In genomic region chr5:893711-894110, GRCh38 we compare ENCODE assay signal across 8 cellular contexts.
A peak's percentile ranks its signal among the peaks of the same experiment; 100 is the strongest.
DNase-seq lines count a peak whose midpoint lies in the region; ATAC-seq and TF ChIP-seq lines count a peak whose summit lies in the region.

No MANE protein-coding gene starts in this region.

- no peak for DNase-seq in AG09309 (ENCODE audit: low read depth)
- no peak for DNase-seq in HAP-1 (ENCODE audit: low spot score in 2 of 2)
- no peak for DNase-seq in NCI-H446 (lab: John Stamatoyannopoulos, UW)
- no peak for DNase-seq in effector CD4-positive, alpha-beta T cell

- peak overlapping the region; percentile 78 for H3K4me3 ChIP-seq in AG09309 (ENCODE audit: control insufficient read depth, low read depth, low read length)
- H3K4me3 ChIP-seq in HAP-1, result peak overlapping the region; percentile 80
- peak overlapping the region; percentile 91 for H3K4me3 ChIP-seq in iPS-11a (ENCODE audit: low read depth, low read length)

- H3K27ac ChIP-seq in VCaP, result peak overlapping the region; percentile 95; the same call in 1 of the 2 replicates

- TF ChIP-seq CTCF in AG09309 (IDR thresholded peaks at IDR 0.05; ENCODE audit: control insufficient read depth, insufficient read depth, low read depth, low read length, missing control alignments) (no peak), VCaP (conservative IDR thresholded peaks at IDR 0.05) (no peak)

- peaks cover 63% of the 10 kb centered on the region for H3K36me3 ChIP-seq in HAP-1 (replicated peaks)

- peaks cover 7% of the 10 kb centered on the region for H3K4me1 ChIP-seq in HAP-1

- no peaks in the 10 kb centered on the region for H3K9me3 ChIP-seq in HAP-1

- in situ Hi-C loops in HAP-1 (cut with MboI; ENCODE audit: low sequenced_read_pairs), result loop anchor here (10.0 kb wide), 1 partner anchor 219 kb away; no protein-coding TSS in a partner anchor

- no peak for ATAC-seq in HG03097 (IDR thresholded peaks at IDR 0.05; ENCODE audit: low FRiP score, unreplicated experiment)
- no peak for ATAC-seq in HG02798 (IDR thresholded peaks at IDR 0.05; ENCODE audit: poor library complexity, unreplicated experiment)

- H3K27me3 ChIP-seq in HAP-1 (ENCODE audit: low read depth), result no peaks in the 10 kb centered on the region
